ENCODE assay signal across 8 cellular contexts in the genomic region with DNA sequence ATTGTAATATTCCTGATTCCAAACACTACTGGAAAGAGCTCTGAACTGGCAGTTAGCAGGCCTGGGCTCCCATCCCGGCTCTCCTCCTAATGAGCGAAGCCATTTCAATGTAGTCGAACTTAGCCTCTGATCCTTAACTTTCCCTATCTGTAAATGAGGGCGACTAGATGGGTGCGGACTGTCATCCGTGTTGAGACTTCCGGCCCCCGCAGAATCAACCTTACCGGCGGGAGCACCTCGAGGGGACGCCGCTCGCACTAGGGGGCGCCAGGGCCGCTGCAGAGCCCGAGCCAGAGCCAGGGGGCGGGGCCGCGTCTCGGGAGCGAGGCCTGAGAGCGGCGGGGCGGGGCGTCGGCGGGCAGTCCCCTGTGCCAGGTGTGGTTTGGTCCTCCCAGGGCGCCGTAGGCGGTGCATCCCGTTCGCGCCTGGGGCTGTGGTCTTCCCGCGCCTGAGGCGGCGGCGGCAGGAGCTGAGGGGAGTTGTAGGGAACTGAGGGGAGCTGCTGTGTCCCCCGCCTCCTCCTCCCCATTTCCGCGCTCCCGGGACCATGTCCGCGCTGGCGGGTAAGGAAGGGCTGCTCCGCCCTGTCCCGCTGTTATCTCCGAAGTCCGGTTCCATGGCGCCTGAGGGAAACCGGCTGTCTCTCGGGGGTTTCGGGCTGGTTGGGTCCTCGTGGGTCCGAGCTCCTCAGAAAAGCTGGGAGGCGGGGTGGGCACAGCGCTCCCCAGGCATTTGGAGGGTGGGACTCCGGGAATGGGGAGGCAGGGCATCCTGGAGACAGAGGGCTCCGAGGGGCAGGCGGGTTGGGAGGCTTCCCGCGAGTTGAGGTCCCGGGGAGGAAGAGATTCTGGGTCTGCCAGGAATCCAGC. TPM values are rescaled to one million over a fixed set of nuclear protein-coding genes. Genes with fewer than 3 reads are reported as not detected.
DNase-seq lines count a peak whose midpoint lies in the region; ATAC-seq and TF ChIP-seq lines count a peak whose summit lies in the region.

A gene (plus strand): TSS at position 437 of the 869 bp plus-strand sequence. CDS start 111 bp downstream, at position 548.

- H3K79me2 ChIP-seq in trophoblast cell (ENCODE audit: control insufficient read depth, insufficient read depth, low read length, poor library complexity): peaks cover 4% of the 10 kb centered on the region

- H3K4me1 Mint-ChIP-seq in activated naive CD8-positive, alpha-beta T cell treated with anti-CD3 and anti-CD28 coated beads, Interleukin-2, amount 50 U/mL, for 24 hours: peaks cover 32% of the 10 kb centered on the region

- H3K4me1 ChIP-seq in cardiac muscle cell (ENCODE audit: low read depth): peaks cover 6% of the 10 kb centered on the region
- peaks cover 9 to 16% of the 10 kb centered on the region in 2 experiments for H3K4me1 ChIP-seq in trophoblast cell (ENCODE audit: control insufficient read depth in 1 of 2, insufficient read depth in 2 of 2, low read length in 2 of 2)
- H3K4me1 ChIP-seq in tibial nerve: peaks cover 0 to 60% (median 28%) of the 10 kb centered on the region in 4 donors

- no peaks in the 10 kb centered on the region for H3K9me3 Mint-ChIP-seq in activated naive CD8-positive, alpha-beta T cell treated with anti-CD3 and anti-CD28 coated beads, Interleukin-2, amount 50 U/mL, for 24 hours

- no CpG with 5 or more reads among the region's 64 CpGs for WGBS in trophoblast cell (ENCODE audit: extremely low coverage, insufficient coverage, insufficient read length)
- 0 to 2% methylated on average over 35 to 46 of the region's 64 CpGs for WGBS in tibial nerve, 2 donors

- H3K27me3 ChIP-seq in cardiac muscle cell (no peaks in the 10 kb centered on the region), trophoblast cell (ENCODE audit: insufficient read depth, low read length) (no peaks in the 10 kb centered on the region), tibial nerve (no peaks in the 10 kb centered on the region)

- peak within 1 kb of the TSS; percentile 89 for H2AFZ ChIP-seq in trophoblast cell (ENCODE audit: insufficient read depth, low read length, poor library complexity)

- peak within 1 kb of the TSS; percentile 89 for H2BK120ac ChIP-seq in trophoblast cell (ENCODE audit: insufficient read depth, low read length, poor library complexity)

- H3K9me3 ChIP-seq in cardiac muscle cell (ENCODE audit: low read depth): no peaks in the 10 kb centered on the region
- H3K9me3 ChIP-seq in trophoblast cell (ENCODE audit: insufficient read depth, low read depth, low read length): no peaks in the 10 kb centered on the region
- no peaks in the 10 kb centered on the region for H3K9me3 ChIP-seq in tibial nerve

- peak within 1 kb of the TSS; percentile 82 for H2BK12ac ChIP-seq in trophoblast cell (ENCODE audit: low read length)

- H3K9ac ChIP-seq in trophoblast cell (ENCODE audit: low read length): peak within 1 kb of the TSS; percentile 74

- H4K8ac ChIP-seq in trophoblast cell (ENCODE audit: low read depth, low read length): peak within 1 kb of the TSS; percentile 81

- H4K91ac ChIP-seq in trophoblast cell (ENCODE audit: low read depth, low read length): peak within 1 kb of the TSS; percentile 75

- H4K12ac ChIP-seq in trophoblast cell (ENCODE audit: low read depth, low read length): peak within 1 kb of the TSS; percentile 91

- peak within 1 kb of the TSS; percentile 80 for H2BK5ac ChIP-seq in trophoblast cell (ENCODE audit: low read depth, low read length, poor library complexity)

- TF ChIP-seq EP300 in tibial nerve (IDR thresholded peaks at IDR 0.05): peak in 1 of 2 donors; percentile 86

- peaks cover 7% of the 10 kb centered on the region for H3K79me1 ChIP-seq in trophoblast cell (ENCODE audit: low read length)

- DNase-seq in NCI-H1436 (lab: John Stamatoyannopoulos, UW) (peak; percentile 93), SW480 (ENCODE audit: low spot score) (peak; percentile 90), cardiac muscle cell (ENCODE audit: low read depth in 1 of 2, low spot score in 1 of 2) (peak; percentile 87 to 97), trophoblast cell (peak; percentile 89 to 90), tibial nerve (ENCODE audit: low spot score in 2 of 2) (peak; percentile 92 to 93)
- DNase-seq in activated naive CD8-positive, alpha-beta T cell treated with anti-CD3 and anti-CD28 coated beads, Interleukin-2, amount 50 U/mL, for 24 hours: peak; percentile 99

- peak within 1 kb of the TSS; percentile 75 for H3K27ac Mint-ChIP-seq in activated naive CD8-positive, alpha-beta T cell treated with anti-CD3 and anti-CD28 coated beads, Interleukin-2, amount 50 U/mL, for 24 hours

- no peak within 1 kb of the TSS for H3K27ac ChIP-seq in cardiac muscle cell
- no peak within 1 kb of the TSS for H3K27ac ChIP-seq in trophoblast cell (ENCODE audit: low read depth, low read length)
- H3K27ac ChIP-seq in tibial nerve: peak within 1 kb of the TSS; percentile 73 to 90 (median 78)

- H2AK5ac ChIP-seq in trophoblast cell (ENCODE audit: low read length): peak within 1 kb of the TSS; percentile 26

- peak within 1 kb of the TSS; percentile 75 for H3K4me2 ChIP-seq in trophoblast cell (ENCODE audit: low read length)

- H3K27me3 Mint-ChIP-seq in activated naive CD8-positive, alpha-beta T cell treated with anti-CD3 and anti-CD28 coated beads, Interleukin-2, amount 50 U/mL, for 24 hours: no peaks in the 10 kb centered on the region

- H3K18ac ChIP-seq in trophoblast cell (ENCODE audit: low read length): peak within 1 kb of the TSS; percentile 96

- H3K4me3 ChIP-seq in GM12875 (ENCODE audit: low read depth, low read length) (peak within 1 kb of the TSS; percentile 89), cardiac muscle cell (peak within 1 kb of the TSS; percentile 92), trophoblast cell (ENCODE audit: low read depth, low read length) (peak within 1 kb of the TSS; percentile 90), tibial nerve (peak within 1 kb of the TSS; percentile 66 to 96 (median 74))

- H3K23ac ChIP-seq in trophoblast cell (ENCODE audit: low read length): no peak within 1 kb of the TSS

- peak within 1 kb of the TSS; percentile 87 for H3K14ac ChIP-seq in trophoblast cell (ENCODE audit: low read length)

- TF ChIP-seq CTCF in GM12875 (IDR thresholded peaks at IDR 0.05; ENCODE audit: borderline replicate concordance, insufficient read depth, low read depth, low read length): peak; percentile 88
- peak; percentile 81 for TF ChIP-seq CTCF in cardiac muscle cell (IDR thresholded peaks at IDR 0.05; ENCODE audit: low read depth, low read length)
- TF ChIP-seq CTCF in tibial nerve (IDR thresholded peaks at IDR 0.05): peak; percentile 78 to 96 (median 89)

- peak within 1 kb of the TSS; percentile 84 for H3K4me3 Mint-ChIP-seq in activated naive CD8-positive, alpha-beta T cell treated with anti-CD3 and anti-CD28 coated beads, Interleukin-2, amount 50 U/mL, for 24 hours

- peaks cover 9% of the 10 kb centered on the region for H3K36me3 Mint-ChIP-seq in activated naive CD8-positive, alpha-beta T cell treated with anti-CD3 and anti-CD28 coated beads, Interleukin-2, amount 50 U/mL, for 24 hours (ENCODE audit: low read depth)

- no peaks in the 10 kb centered on the region for H3K36me3 ChIP-seq in cardiac muscle cell
- no peaks in the 10 kb centered on the region for H3K36me3 ChIP-seq in trophoblast cell (ENCODE audit: control insufficient read depth in 1 of 2, insufficient read depth in 2 of 2, low read length in 2 of 2)
- H3K36me3 ChIP-seq in tibial nerve: peaks cover 0 to 8% (median 0%) of the 10 kb centered on the region in 3 donors

- peak within 1 kb of the TSS; percentile 82 for H3K4ac ChIP-seq in trophoblast cell (ENCODE audit: low read depth, low read length)

- TF ChIP-seq POLR2A in tibial nerve (IDR thresholded peaks at IDR 0.05): peak in 1 of 2 donors; percentile 79

- peak; percentile 93 for ATAC-seq in HG02798 (IDR thresholded peaks at IDR 0.05; ENCODE audit: poor library complexity, unreplicated experiment)
- peak; percentile 96 for ATAC-seq in activated naive CD8-positive, alpha-beta T cell treated with anti-CD3 and anti-CD28 coated beads, Interleukin-2, amount 50 U/mL, for 24 hours

RNA-seq across cellular contexts. Expression of the gene that starts here (rescaled TPM):
- total RNA-seq in cardiac muscle cell: 29.4 and 32.8 TPM in 2 replicates
- polyA plus RNA-seq in cardiac muscle cell: 23.2 and 31.4 TPM in 2 replicates
- polyA plus RNA-seq in trophoblast cell (2013): 131 and 135 TPM in 2 replicates
- total RNA-seq in tibial nerve: 10 to 100 TPM; 50.0 to 67.2 (median 56.9) TPM

Comparison
In these comparisons a context has a peak if more than half of its experiments do, and no peak if none do; other contexts are left out.
1. H3K27ac ChIP-seq: peak in tibial nerve (4 of 4); none in cardiac muscle cell (single experiment) and trophoblast cell (single experiment).
2. Peak in every context shown above with its lines, with median percentiles within 50 percentile points of each other: H3K4me3 ChIP-seq, CTCF ChIP-seq and DNase-seq.